ENCODE assay signal across 1 cellular context in the genomic region with DNA sequence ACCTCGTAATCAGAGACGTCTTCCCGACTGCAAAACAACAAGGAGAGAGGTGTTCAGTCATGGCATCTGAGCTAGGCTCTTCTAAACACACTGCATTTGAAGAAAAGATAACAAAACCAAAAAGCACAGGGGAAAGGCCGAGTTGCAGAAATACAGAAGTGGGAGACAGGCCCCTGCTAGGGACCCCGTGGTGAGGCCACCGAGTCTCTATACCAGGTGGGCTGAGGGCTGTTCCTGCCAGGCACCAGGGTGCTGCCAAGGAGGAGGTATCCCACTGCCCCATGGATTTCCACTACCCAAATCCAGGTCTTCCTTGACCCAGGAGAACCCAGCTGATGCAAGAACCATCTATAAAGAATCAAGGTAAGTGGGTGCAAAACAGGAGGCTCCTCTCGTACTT.
TF ChIP-seq lines count a peak whose summit lies in the region.

No MANE protein-coding gene starts in this region.

TF ChIP-seq in GM23338, 12 proteins besides CTCF, POLR2A, EP300 and RAD21 (continued from another document):
- TF ChIP-seq, protein P1, sequence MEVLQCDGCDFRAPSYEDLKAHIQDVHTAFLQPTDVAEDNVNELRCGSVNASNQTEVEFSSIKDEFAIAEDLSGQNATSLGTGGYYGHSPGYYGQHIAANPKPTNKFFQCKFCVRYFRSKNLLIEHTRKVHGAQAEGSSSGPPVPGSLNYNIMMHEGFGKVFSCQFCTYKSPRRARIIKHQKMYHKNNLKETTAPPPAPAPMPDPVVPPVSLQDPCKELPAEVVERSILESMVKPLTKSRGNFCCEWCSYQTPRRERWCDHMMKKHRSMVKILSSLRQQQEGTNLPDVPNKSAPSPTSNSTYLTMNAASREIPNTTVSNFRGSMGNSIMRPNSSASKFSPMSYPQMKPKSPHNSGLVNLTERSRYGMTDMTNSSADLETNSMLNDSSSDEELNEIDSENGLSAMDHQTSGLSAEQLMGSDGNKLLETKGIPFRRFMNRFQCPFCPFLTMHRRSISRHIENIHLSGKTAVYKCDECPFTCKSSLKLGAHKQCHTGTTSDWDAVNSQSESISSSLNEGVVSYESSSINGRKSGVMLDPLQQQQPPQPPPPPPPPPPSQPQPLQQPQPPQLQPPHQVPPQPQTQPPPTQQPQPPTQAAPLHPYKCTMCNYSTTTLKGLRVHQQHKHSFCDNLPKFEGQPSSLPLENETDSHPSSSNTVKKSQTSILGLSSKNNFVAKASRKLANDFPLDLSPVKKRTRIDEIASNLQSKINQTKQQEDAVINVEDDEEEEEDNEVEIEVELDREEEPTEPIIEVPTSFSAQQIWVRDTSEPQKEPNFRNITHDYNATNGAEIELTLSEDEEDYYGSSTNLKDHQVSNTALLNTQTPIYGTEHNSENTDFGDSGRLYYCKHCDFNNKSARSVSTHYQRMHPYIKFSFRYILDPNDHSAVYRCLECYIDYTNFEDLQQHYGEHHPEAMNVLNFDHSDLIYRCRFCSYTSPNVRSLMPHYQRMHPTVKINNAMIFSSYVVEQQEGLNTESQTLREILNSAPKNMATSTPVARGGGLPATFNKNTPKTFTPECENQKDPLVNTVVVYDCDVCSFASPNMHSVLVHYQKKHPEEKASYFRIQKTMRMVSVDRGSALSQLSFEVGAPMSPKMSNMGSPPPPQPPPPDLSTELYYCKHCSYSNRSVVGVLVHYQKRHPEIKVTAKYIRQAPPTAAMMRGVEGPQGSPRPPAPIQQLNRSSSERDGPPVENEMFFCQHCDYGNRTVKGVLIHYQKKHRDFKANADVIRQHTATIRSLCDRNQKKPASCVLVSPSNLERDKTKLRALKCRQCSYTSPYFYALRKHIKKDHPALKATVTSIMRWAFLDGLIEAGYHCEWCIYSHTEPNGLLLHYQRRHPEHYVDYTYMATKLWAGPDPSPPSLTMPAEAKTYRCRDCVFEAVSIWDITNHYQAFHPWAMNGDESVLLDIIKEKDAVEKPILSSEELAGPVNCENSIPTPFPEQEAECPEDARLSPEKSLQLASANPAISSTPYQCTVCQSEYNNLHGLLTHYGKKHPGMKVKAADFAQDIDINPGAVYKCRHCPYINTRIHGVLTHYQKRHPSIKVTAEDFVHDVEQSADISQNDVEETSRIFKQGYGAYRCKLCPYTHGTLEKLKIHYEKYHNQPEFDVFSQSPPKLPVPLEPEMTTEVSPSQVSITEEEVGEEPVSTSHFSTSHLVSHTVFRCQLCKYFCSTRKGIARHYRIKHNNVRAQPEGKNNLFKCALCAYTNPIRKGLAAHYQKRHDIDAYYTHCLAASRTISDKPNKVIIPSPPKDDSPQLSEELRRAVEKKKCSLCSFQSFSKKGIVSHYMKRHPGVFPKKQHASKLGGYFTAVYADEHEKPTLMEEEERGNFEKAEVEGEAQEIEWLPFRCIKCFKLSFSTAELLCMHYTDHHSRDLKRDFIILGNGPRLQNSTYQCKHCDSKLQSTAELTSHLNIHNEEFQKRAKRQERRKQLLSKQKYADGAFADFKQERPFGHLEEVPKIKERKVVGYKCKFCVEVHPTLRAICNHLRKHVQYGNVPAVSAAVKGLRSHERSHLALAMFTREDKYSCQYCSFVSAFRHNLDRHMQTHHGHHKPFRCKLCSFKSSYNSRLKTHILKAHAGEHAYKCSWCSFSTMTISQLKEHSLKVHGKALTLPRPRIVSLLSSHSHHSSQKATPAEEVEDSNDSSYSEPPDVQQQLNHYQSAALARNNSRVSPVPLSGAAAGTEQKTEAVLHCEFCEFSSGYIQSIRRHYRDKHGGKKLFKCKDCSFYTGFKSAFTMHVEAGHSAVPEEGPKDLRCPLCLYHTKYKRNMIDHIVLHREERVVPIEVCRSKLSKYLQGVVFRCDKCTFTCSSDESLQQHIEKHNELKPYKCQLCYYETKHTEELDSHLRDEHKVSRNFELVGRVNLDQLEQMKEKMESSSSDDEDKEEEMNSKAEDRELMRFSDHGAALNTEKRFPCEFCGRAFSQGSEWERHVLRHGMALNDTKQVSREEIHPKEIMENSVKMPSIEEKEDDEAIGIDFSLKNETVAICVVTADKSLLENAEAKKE (CRISPR knock-in tag; IDR thresholded peaks at IDR 0.05) = no peak
